In the genomic region with DNA sequence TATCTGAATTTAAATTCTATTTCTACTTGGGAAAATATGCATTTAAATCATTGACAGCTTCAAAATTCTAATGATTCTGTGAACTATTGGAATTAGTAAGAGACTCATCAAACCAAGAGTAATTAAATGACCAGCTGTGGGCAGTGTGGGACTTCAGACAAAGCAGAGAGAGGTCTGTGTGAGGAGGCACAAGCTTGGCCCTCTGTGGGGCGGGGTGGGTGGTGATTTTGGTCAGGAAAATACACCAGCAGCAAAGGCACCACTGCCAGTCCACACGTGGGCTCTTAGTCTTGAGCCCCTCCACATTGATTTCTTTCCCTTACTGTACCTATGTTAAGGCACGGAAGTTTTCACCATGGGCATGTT, we compare ENCODE assay signal across 1 cellular context.
TF ChIP-seq lines count a peak whose summit lies in the region.

No MANE protein-coding gene starts in this region.

TF ChIP-seq in GM23338, 12 proteins besides CTCF, POLR2A, EP300 and RAD21 (continued from another document):
- TF ChIP-seq, protein P1, sequence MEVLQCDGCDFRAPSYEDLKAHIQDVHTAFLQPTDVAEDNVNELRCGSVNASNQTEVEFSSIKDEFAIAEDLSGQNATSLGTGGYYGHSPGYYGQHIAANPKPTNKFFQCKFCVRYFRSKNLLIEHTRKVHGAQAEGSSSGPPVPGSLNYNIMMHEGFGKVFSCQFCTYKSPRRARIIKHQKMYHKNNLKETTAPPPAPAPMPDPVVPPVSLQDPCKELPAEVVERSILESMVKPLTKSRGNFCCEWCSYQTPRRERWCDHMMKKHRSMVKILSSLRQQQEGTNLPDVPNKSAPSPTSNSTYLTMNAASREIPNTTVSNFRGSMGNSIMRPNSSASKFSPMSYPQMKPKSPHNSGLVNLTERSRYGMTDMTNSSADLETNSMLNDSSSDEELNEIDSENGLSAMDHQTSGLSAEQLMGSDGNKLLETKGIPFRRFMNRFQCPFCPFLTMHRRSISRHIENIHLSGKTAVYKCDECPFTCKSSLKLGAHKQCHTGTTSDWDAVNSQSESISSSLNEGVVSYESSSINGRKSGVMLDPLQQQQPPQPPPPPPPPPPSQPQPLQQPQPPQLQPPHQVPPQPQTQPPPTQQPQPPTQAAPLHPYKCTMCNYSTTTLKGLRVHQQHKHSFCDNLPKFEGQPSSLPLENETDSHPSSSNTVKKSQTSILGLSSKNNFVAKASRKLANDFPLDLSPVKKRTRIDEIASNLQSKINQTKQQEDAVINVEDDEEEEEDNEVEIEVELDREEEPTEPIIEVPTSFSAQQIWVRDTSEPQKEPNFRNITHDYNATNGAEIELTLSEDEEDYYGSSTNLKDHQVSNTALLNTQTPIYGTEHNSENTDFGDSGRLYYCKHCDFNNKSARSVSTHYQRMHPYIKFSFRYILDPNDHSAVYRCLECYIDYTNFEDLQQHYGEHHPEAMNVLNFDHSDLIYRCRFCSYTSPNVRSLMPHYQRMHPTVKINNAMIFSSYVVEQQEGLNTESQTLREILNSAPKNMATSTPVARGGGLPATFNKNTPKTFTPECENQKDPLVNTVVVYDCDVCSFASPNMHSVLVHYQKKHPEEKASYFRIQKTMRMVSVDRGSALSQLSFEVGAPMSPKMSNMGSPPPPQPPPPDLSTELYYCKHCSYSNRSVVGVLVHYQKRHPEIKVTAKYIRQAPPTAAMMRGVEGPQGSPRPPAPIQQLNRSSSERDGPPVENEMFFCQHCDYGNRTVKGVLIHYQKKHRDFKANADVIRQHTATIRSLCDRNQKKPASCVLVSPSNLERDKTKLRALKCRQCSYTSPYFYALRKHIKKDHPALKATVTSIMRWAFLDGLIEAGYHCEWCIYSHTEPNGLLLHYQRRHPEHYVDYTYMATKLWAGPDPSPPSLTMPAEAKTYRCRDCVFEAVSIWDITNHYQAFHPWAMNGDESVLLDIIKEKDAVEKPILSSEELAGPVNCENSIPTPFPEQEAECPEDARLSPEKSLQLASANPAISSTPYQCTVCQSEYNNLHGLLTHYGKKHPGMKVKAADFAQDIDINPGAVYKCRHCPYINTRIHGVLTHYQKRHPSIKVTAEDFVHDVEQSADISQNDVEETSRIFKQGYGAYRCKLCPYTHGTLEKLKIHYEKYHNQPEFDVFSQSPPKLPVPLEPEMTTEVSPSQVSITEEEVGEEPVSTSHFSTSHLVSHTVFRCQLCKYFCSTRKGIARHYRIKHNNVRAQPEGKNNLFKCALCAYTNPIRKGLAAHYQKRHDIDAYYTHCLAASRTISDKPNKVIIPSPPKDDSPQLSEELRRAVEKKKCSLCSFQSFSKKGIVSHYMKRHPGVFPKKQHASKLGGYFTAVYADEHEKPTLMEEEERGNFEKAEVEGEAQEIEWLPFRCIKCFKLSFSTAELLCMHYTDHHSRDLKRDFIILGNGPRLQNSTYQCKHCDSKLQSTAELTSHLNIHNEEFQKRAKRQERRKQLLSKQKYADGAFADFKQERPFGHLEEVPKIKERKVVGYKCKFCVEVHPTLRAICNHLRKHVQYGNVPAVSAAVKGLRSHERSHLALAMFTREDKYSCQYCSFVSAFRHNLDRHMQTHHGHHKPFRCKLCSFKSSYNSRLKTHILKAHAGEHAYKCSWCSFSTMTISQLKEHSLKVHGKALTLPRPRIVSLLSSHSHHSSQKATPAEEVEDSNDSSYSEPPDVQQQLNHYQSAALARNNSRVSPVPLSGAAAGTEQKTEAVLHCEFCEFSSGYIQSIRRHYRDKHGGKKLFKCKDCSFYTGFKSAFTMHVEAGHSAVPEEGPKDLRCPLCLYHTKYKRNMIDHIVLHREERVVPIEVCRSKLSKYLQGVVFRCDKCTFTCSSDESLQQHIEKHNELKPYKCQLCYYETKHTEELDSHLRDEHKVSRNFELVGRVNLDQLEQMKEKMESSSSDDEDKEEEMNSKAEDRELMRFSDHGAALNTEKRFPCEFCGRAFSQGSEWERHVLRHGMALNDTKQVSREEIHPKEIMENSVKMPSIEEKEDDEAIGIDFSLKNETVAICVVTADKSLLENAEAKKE (CRISPR knock-in tag; IDR thresholded peaks at IDR 0.05) = no peak
- TF ChIP-seq JUNB (IDR thresholded peaks at IDR 0.05; ENCODE audit: unreplicated experiment) (no peak), EZH2phosphoT487 (IDR thresholded peaks at IDR 0.05; ENCODE audit: unreplicated experiment) (no peak)
- TF ChIP-seq, protein P2, sequence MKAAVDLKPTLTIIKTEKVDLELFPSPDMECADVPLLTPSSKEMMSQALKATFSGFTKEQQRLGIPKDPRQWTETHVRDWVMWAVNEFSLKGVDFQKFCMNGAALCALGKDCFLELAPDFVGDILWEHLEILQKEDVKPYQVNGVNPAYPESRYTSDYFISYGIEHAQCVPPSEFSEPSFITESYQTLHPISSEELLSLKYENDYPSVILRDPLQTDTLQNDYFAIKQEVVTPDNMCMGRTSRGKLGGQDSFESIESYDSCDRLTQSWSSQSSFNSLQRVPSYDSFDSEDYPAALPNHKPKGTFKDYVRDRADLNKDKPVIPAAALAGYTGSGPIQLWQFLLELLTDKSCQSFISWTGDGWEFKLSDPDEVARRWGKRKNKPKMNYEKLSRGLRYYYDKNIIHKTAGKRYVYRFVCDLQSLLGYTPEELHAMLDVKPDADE (IDR thresholded peaks at IDR 0.05) = no peak
